8 cellular contexts compared by ENCODE assay signal in genomic region chr3:162334537-162334936, GRCh38.
"Had no signal": no experiment of that assay in that cellular context is flagged by ENCODE, and none has a peak within 500 bp of the region (broad histone marks: within the 10 kb centered on the region; RNA-seq: fewer than 3 reads in every experiment).

No MANE protein-coding gene starts in this region.

- FAIRE-seq: G401.6, GM12878, GM12891, GM12892, GM18507, GM19239 had no signal

- H3K4me3 ChIP-seq: GM12878 had no signal

- ATAC-seq: GM12878 had no signal

- DNase-seq: GDM1, GF-D8 had no signal
